11 cellular contexts compared by ENCODE assay signal in the genomic region with DNA sequence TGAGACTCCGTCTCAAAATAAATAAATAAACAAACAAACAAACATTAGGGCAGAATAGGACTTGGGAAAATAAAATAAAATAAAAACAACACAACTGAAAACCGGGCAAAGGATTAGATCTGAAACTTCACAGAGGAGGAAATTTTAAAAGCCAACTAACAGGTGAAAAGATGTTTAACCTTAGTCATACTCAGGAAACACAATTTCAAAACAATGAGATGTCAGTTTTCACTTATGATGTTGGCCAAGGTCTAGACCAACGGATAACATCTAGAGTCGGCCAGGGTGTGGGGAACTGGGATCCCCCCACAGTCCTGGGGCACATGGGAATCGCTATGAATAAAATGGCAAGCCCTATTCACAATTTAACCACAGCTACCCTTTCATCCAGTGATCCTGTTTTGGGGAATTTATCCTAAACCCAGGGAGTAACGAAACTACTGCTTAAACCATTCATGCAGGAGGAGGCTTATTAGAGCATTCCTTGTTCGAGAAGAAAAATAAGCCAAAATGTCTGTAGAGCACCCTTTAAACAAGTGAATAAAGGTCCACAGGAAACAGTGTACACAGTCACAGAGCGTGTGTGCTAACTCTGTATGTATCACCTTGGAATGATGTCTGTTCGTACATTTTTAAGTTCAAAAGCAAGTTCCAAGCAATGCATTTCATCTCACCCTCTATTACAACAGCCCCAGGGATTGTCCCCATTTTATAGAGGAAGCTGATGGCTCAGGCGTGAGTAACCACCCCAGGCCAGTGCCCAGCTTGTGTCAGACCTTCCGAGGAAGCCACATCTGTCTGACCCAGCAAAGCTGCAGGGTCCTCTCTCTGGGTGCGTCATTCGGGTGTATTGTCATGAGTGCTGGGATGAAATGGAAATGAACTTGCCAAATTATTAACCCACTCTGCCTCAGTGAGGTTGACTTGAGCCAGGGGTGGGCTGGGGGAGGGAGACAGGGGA. TPM values are rescaled to one million over a fixed set of nuclear protein-coding genes. Genes with fewer than 3 reads are reported as not detected.
DNase-seq lines count a peak whose midpoint lies in the region; ATAC-seq and TF ChIP-seq lines count a peak whose summit lies in the region.
"Had no signal": no experiment of that assay in that cellular context is flagged by ENCODE, and none has a peak within 500 bp of the region (broad histone marks: within the 10 kb centered on the region; RNA-seq: fewer than 3 reads in every experiment).

No MANE protein-coding gene starts in this region.

- H3K36me3 Mint-ChIP-seq in dendritic cell treated with granulocyte-macrophage colony-stimulating factor and Interleukin-4, amounts not matched to agents 40 ng/mL and 50 ng/mL, for 4 days (ENCODE audit: low read depth), result no peaks in the 10 kb centered on the region

- TF ChIP-seq CTCF in AG10803 (conservative IDR thresholded peaks at IDR 0.05; ENCODE audit: low read length), result no peak
- no peak for TF ChIP-seq CTCF in lower lobe of right lung (IDR thresholded peaks at IDR 0.05)
- no peak for TF ChIP-seq CTCF in uterus (IDR thresholded peaks at IDR 0.05)

- peak; percentile 83 for DNase-seq in AG10803 (ENCODE audit: low read depth)
- peak; percentile 40 for DNase-seq in MV-4-11 (lab: John Stamatoyannopoulos, UW)
- DNase-seq in lower lobe of right lung, result peak; percentile 73
- DNase-seq in G401 (ENCODE audit: low spot score), result no peak
- no peak for DNase-seq in uterus
- no peak for DNase-seq in D341Med (ENCODE audit: low spot score)

- H3K9me3 ChIP-seq in lower lobe of right lung (no peaks in the 10 kb centered on the region), uterus (no peaks in the 10 kb centered on the region)

- no peak for TF ChIP-seq POLR2A in uterus (IDR thresholded peaks at IDR 0.05)

- H3K4me3 ChIP-seq in AG10803 (ENCODE audit: low read length) (peak overlapping the region; percentile 34), lower lobe of right lung (no peak overlapping the region), uterus (no peak overlapping the region)
- H3K4me3 ChIP-seq: BLaER1 treated with 17β-estradiol and CSF1 and Interleukin-3, amounts not matched to agents 10 nM and 100 nM; esophagus muscularis mucosa had no signal

- intact Hi-C loops in dendritic cell treated with granulocyte-macrophage colony-stimulating factor and Interleukin-4, amounts not matched to agents 40 ng/mL and 50 ng/mL, for 4 days (cut with micrococcal nuclease), result loop anchor here (1.0 kb wide), 1 partner anchor 9 kb away; no protein-coding TSS in a partner anchor
- intact Hi-C loops in lower lobe of right lung (cut with DNase I) (no loop called here), uterus (cut with DNase I; ENCODE audit: low total_unique reads) (no loop called here)

- H3K9me3 Mint-ChIP-seq in dendritic cell treated with granulocyte-macrophage colony-stimulating factor and Interleukin-4, amounts not matched to agents 40 ng/mL and 50 ng/mL, for 4 days, result no peaks in the 10 kb centered on the region
- H3K9me3 Mint-ChIP-seq: memory B cell had no signal

- peak; percentile 74 to 81 for ATAC-seq in lower lobe of right lung
- ATAC-seq in HG02884 (IDR thresholded peaks at IDR 0.05; ENCODE audit: unreplicated experiment), result no peak

- in situ Hi-C loops in G401 (cut with HindIII; ENCODE audit: low sequenced_read_pairs), result no loop called here

- H3K4me1 ChIP-seq in lower lobe of right lung (peaks cover 23% of the 10 kb centered on the region), uterus (no peaks in the 10 kb centered on the region)
- H3K4me1 ChIP-seq: esophagus muscularis mucosa had no signal

- H3K27me3 Mint-ChIP-seq in dendritic cell treated with granulocyte-macrophage colony-stimulating factor and Interleukin-4, amounts not matched to agents 40 ng/mL and 50 ng/mL, for 4 days, result no peaks in the 10 kb centered on the region

- peak overlapping the region; percentile 18 for H3K4me3 Mint-ChIP-seq in dendritic cell treated with granulocyte-macrophage colony-stimulating factor and Interleukin-4, amounts not matched to agents 40 ng/mL and 50 ng/mL, for 4 days
- H3K4me3 Mint-ChIP-seq: memory B cell had no signal

- H3K36me3 ChIP-seq in lower lobe of right lung (no peaks in the 10 kb centered on the region), uterus (no peaks in the 10 kb centered on the region)
- H3K36me3 ChIP-seq: BLaER1 treated with 17β-estradiol and CSF1 and Interleukin-3, amounts not matched to agents 10 nM and 100 nM; esophagus muscularis mucosa had no signal

- H3K27ac ChIP-seq in lower lobe of right lung, result no peak overlapping the region
- no peak overlapping the region for H3K27ac ChIP-seq in uterus
- H3K27ac ChIP-seq: esophagus muscularis mucosa had no signal

- H3K4me1 Mint-ChIP-seq in dendritic cell treated with granulocyte-macrophage colony-stimulating factor and Interleukin-4, amounts not matched to agents 40 ng/mL and 50 ng/mL, for 4 days (ENCODE audit: low read depth), result peaks cover 65% of the 10 kb centered on the region

- peaks cover 12% of the 10 kb centered on the region for H3K27me3 ChIP-seq in lower lobe of right lung (ENCODE audit: low read depth)
- H3K27me3 ChIP-seq in uterus, result peaks cover 0 to 6% of the 10 kb centered on the region in 2 donors

- H3K27ac Mint-ChIP-seq in dendritic cell treated with granulocyte-macrophage colony-stimulating factor and Interleukin-4, amounts not matched to agents 40 ng/mL and 50 ng/mL, for 4 days, result peak overlapping the region; percentile 94
- H3K27ac Mint-ChIP-seq: memory B cell had no signal

RNA-seq across cellular contexts. Expression of a gene that starts 6.3 kb away (rescaled TPM):
- total RNA-seq in lower lobe of right lung (104 TPM), uterus (1 to 10 TPM in 3 of 4 donors, under 1 TPM in 1; 0.88 to 5.9 (median 2.2) TPM)
- total RNA-seq in G401 (2014; rRNA removed; shearing (Covaris generic)), result not detected in 2 replicates

RNA-seq across cellular contexts. Expression of a gene that starts 44.8 kb away (rescaled TPM):
- total RNA-seq in lower lobe of right lung (not detected), uterus (under 1 TPM in 1 of 4 donors, not detected in 3; 0.21 TPM)
- not detected in 2 replicates for total RNA-seq in G401 (2014; rRNA removed; shearing (Covaris generic))
- total RNA-seq: esophagus muscularis mucosa had no signal

Comparison
In these comparisons a context has a peak if more than half of its experiments do, and no peak if none do; other contexts are left out.
1. DNase-seq: peak in AG10803 (single experiment), MV-4-11 (single experiment) and lower lobe of right lung (single experiment); none in G401 (single experiment), uterus (0 of 2) and D341Med (single experiment).
2. RNA of a gene that starts 6.3 kb away (total RNA-seq): 104 TPM in lower lobe of right lung (single experiment); 0.88 to 5.9 TPM in uterus and not detected in G401; every median in the first group is over 10 times any median in the second.